Comparison of ENCODE assay signal across 2 cellular contexts in the genomic region with DNA sequence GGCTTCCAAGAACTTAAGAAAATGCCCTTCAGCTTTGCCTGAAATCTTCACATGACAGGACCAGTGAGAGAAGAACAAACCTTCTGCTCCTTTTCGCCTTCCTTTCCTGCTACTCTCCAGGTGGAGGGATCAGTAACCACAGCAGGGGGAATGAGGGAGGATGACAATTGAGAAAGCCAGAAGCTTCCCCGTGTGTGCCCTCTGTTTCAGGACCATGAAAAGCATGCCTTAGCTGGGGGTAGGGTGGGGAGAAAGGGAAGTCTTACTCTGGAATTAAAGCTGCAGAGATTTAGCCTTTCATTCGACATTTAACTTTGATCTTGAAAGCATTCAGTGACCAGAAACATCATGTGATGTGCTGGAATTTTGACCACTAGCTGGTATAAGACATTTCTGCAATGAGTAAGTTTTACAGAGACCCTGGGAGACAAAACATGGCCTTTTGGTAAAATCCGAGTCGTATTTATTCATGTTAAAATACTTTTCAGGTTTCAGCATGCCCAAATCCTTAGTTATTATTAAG.
TF ChIP-seq lines count a peak whose summit lies in the region.

No MANE protein-coding gene starts in this region.

TF ChIP-seq in SK-N-SH, 30 proteins besides CTCF, POLR2A, EP300 and RAD21:
- no peak for TF ChIP-seq USF1 (IDR thresholded peaks at IDR 0.05; ENCODE audit: borderline replicate concordance, low read depth)
- TF ChIP-seq, protein P1, sequence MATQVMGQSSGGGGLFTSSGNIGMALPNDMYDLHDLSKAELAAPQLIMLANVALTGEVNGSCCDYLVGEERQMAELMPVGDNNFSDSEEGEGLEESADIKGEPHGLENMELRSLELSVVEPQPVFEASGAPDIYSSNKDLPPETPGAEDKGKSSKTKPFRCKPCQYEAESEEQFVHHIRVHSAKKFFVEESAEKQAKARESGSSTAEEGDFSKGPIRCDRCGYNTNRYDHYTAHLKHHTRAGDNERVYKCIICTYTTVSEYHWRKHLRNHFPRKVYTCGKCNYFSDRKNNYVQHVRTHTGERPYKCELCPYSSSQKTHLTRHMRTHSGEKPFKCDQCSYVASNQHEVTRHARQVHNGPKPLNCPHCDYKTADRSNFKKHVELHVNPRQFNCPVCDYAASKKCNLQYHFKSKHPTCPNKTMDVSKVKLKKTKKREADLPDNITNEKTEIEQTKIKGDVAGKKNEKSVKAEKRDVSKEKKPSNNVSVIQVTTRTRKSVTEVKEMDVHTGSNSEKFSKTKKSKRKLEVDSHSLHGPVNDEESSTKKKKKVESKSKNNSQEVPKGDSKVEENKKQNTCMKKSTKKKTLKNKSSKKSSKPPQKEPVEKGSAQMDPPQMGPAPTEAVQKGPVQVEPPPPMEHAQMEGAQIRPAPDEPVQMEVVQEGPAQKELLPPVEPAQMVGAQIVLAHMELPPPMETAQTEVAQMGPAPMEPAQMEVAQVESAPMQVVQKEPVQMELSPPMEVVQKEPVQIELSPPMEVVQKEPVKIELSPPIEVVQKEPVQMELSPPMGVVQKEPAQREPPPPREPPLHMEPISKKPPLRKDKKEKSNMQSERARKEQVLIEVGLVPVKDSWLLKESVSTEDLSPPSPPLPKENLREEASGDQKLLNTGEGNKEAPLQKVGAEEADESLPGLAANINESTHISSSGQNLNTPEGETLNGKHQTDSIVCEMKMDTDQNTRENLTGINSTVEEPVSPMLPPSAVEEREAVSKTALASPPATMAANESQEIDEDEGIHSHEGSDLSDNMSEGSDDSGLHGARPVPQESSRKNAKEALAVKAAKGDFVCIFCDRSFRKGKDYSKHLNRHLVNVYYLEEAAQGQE (IDR thresholded peaks at IDR 0.05; ENCODE audit: low read depth, low read length) = 0 out of 2 replicates have a peak, but pooled peaks have one; percentile 29

TF ChIP-seq in SK-N-SH treated with all-trans-retinoic acid at 6 μM for 48 hours, 23 proteins besides CTCF, POLR2A, EP300 and RAD21 (continued from another document):
- TF ChIP-seq POU6F1 (CRISPR knock-in tag; IDR thresholded peaks at IDR 0.05; ENCODE audit: borderline replicate concordance, low read depth) (no peak), PPARA (CRISPR knock-in tag; IDR thresholded peaks at IDR 0.05; ENCODE audit: borderline replicate concordance) (no peak), ZNF8 (CRISPR knock-in tag; IDR thresholded peaks at IDR 0.05) (no peak), ZNF70 (CRISPR knock-in tag; IDR thresholded peaks at IDR 0.05) (no peak), GLIS3 (CRISPR knock-in tag; IDR thresholded peaks at IDR 0.05) (no peak), CSDC2 (CRISPR knock-in tag; IDR thresholded peaks at IDR 0.05) (no peak), OSR1 (CRISPR knock-in tag; IDR thresholded peaks at IDR 0.05) (no peak), ISL1 (CRISPR knock-in tag; IDR thresholded peaks at IDR 0.05) (no peak), TOX (CRISPR knock-in tag; IDR thresholded peaks at IDR 0.05; ENCODE audit: borderline replicate concordance) (no peak), BACH2 (CRISPR knock-in tag; IDR thresholded peaks at IDR 0.05; ENCODE audit: borderline replicate concordance) (no peak), ZFP30 (CRISPR knock-in tag; IDR thresholded peaks at IDR 0.05) (no peak), ARNTL (CRISPR knock-in tag; IDR thresholded peaks at IDR 0.05; ENCODE audit: borderline replicate concordance, low read depth) (no peak), TSHZ2 (CRISPR knock-in tag; IDR thresholded peaks at IDR 0.05) (no peak), SNAI2 (CRISPR knock-in tag; IDR thresholded peaks at IDR 0.05) (no peak)
TF ChIP-seq in SK-N-SH treated with all-trans-retinoic acid at 6 μM for 48 hours: peak in this region for 0.
